Comparison of ENCODE assay signal across 25 cellular contexts in the genomic region with DNA sequence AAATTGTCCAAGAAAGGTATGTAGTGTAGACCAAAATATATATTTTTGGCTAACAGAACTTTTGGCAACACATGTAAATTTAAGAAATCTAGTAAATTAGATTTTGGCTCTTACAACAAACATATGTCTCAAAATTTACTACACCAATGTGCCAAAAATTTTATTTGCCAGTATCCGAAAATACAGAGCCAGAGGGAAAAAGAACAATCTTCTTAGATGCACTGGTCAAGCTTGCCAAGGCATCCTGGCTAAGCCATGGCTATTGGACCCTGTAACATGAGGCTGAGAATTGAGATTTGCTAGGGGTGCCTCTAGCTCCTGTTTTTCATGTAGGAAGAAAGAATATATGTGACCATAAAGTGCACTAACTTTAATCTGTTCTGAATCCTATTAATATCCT.
"Had no signal": no experiment of that assay in that cellular context is flagged by ENCODE, and none has a peak within 500 bp of the region (broad histone marks: within the 10 kb centered on the region; RNA-seq: fewer than 3 reads in every experiment).

No MANE protein-coding gene starts in this region.

- H3K36me3 Mint-ChIP-seq: neural progenitor cell; stimulated activated effector memory CD8-positive, alpha-beta T cell treated with anti-CD3 and anti-CD28 coated beads, Interleukin-12 subunit alpha, Interleukin-12 subunit beta, amount 100 ng/mL, for 72 hours; stimulated activated naive B cell treated with anti-CD40 and anti-IgM and Interleukin-4, amounts not matched to agents 10 μg/mL and 1 μg/mL and 100 μg/mL, for 72 hours; type B pancreatic cell had no signal

- ATAC-seq: natural killer cell; psoas muscle; right cardiac atrium; right lobe of liver; stimulated activated effector memory CD8-positive, alpha-beta T cell treated with anti-CD3 and anti-CD28 coated beads, Interleukin-12 subunit alpha, Interleukin-12 subunit beta, amount 100 ng/mL, for 72 hours; stimulated activated naive B cell treated with anti-CD40 and anti-IgM and Interleukin-4, amounts not matched to agents 10 μg/mL and 1 μg/mL and 100 μg/mL, for 72 hours; upper lobe of right lung had no signal

- H3K4me3 Mint-ChIP-seq: natural killer cell; nephron; neural progenitor cell; stimulated activated effector memory CD8-positive, alpha-beta T cell treated with anti-CD3 and anti-CD28 coated beads, Interleukin-12 subunit alpha, Interleukin-12 subunit beta, amount 100 ng/mL, for 72 hours; stimulated activated naive B cell treated with anti-CD40 and anti-IgM and Interleukin-4, amounts not matched to agents 10 μg/mL and 1 μg/mL and 100 μg/mL, for 72 hours; stimulated activated naive CD8-positive, alpha-beta T cell treated with anti-CD3 and anti-CD28 coated beads, Interleukin-15, Interleukin-2, amounts not matched to agents 100 ng/mL and 50 ng/mL, for 24 hours; type B pancreatic cell had no signal

- H3K4me1 Mint-ChIP-seq: natural killer cell; nephron; neural progenitor cell; stimulated activated effector memory CD8-positive, alpha-beta T cell treated with anti-CD3 and anti-CD28 coated beads, Interleukin-12 subunit alpha, Interleukin-12 subunit beta, amount 100 ng/mL, for 72 hours; stimulated activated naive B cell treated with anti-CD40 and anti-IgM and Interleukin-4, amounts not matched to agents 10 μg/mL and 1 μg/mL and 100 μg/mL, for 72 hours had no signal

- H3K9me3 Mint-ChIP-seq: nephron, neural progenitor cell, type B pancreatic cell had no signal

- DNase-seq: natural killer cell; occipital lobe; ovary; psoas muscle; right cardiac atrium; right lobe of liver; sigmoid colon; small intestine; stimulated activated CD4-positive, alpha-beta T cell treated with anti-CD3 and anti-CD28 coated beads, Interleukin-15, amount 100 ng/mL, for 24 hours; stimulated activated CD4-positive, alpha-beta T cell treated with anti-CD3 and anti-CD28 coated beads, Interleukin-2, amount 100 ng/mL, for 24 hours; stimulated activated CD4-positive, alpha-beta T cell treated with anti-CD3 and anti-CD28 coated beads, Interleukin-2, amount 100 ng/mL, for 48 hours; stimulated activated CD4-positive, alpha-beta T cell treated with anti-CD3 and anti-CD28 coated beads, Interleukin-4, amount 100 ng/mL, for 24 hours; stimulated activated naive B cell treated with anti-CD40 and anti-IgM and Interleukin-4, amounts not matched to agents 10 μg/mL and 1 μg/mL and 100 μg/mL, for 72 hours; stimulated activated naive CD4-positive, alpha-beta T cell treated with Interleukin-2 at 50 U/mL for 16 hours; stomach; thyroid gland; transverse colon; upper lobe of right lung; uterus had no signal

- H3K27me3 Mint-ChIP-seq: progenitor cell of endocrine pancreas; stimulated activated naive B cell treated with anti-CD40 and anti-IgM and Interleukin-4, amounts not matched to agents 10 μg/mL and 1 μg/mL and 100 μg/mL, for 72 hours; stimulated activated naive CD8-positive, alpha-beta T cell treated with anti-CD3 and anti-CD28 coated beads, Interleukin-15, Interleukin-2, amounts not matched to agents 100 ng/mL and 50 ng/mL, for 24 hours had no signal

- H3K27ac Mint-ChIP-seq: natural killer cell; nephron; neural progenitor cell; progenitor cell of endocrine pancreas; stimulated activated effector memory CD8-positive, alpha-beta T cell treated with anti-CD3 and anti-CD28 coated beads, Interleukin-12 subunit alpha, Interleukin-12 subunit beta, amount 100 ng/mL, for 72 hours; stimulated activated naive B cell treated with anti-CD40 and anti-IgM and Interleukin-4, amounts not matched to agents 10 μg/mL and 1 μg/mL and 100 μg/mL, for 72 hours; stimulated activated naive CD8-positive, alpha-beta T cell treated with anti-CD3 and anti-CD28 coated beads, Interleukin-15, Interleukin-2, amounts not matched to agents 100 ng/mL and 50 ng/mL, for 24 hours; type B pancreatic cell had no signal
